9 cellular contexts compared by ENCODE assay signal in the genomic region with DNA sequence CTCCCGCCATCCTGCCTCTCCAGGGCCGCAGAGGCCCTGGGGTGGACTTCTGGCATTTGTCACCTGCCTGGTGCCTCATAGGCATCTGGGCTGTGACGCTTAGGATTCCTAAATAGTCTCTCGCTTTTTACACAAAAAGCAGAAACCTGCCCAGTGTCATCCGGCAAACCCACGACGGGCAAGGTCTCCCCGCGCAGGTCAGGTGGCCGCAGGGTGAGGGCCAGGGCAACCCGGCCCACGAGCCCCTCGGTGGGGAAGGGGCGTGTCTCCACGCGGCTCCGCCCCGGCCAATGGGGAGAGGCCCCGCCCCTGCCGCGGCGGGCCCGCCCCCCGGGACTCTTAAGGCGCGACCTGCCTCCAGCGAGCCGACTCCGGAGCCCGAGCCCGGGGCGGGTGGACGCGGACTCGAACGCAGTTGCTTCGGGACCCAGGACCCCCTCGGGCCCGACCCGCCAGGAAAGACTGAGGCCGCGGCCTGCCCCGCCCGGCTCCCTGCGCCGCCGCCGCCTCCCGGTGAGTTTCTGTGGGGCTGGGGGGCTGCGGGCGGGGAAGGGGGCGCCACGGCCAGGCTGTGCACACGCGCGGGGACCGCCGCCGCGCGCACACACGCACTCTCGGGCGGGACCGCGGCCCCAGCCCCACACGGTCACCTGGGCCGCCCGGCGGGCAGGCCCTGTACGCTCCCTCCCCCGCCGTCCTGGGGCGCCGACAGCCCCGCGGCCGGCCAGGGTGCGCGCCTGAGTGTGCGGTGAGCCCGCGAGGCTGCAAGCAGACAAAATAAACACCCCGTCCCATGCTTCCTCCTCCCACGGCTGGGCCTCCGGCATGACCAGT. TPM values are rescaled to one million over a fixed set of nuclear protein-coding genes. Genes with fewer than 3 reads are reported as not detected.
DNase-seq lines count a peak whose midpoint lies in the region; ATAC-seq and TF ChIP-seq lines count a peak whose summit lies in the region.
"Had no signal": no experiment of that assay in that cellular context is flagged by ENCODE, and none has a peak within 500 bp of the region (broad histone marks: within the 10 kb centered on the region; RNA-seq: fewer than 3 reads in every experiment).

TSS of gene VASN (plus strand) at position 368 of the 834 bp plus-strand sequence. CDS start 9,030 bp downstream, outside the sequence.

- DNase-seq in DMS153 (lab: John Stamatoyannopoulos, UW) (peak; percentile 11), adrenal gland (peak; percentile 76 to 87 (median 82)), left ventricle myocardium superior (peak; percentile 91), progenitor cell of endocrine pancreas (ENCODE audit: low spot score, unreplicated experiment) (peak; percentile 76), upper lobe of left lung (peak; percentile 87 to 97), UCSD-AML1 (lab: John Stamatoyannopoulos, UW; ENCODE audit: unreplicated experiment) (no peak)

- no peak within 1 kb of the TSS for H3K27ac Mint-ChIP-seq in T-helper 1 cell treated with Interleukin-12 subunit alpha and Interleukin-12 subunit beta and Interleukin-4 antibody, amounts not matched to agents 30 μg/mL and 1 μg/mL, for 36 hours
- H3K27ac Mint-ChIP-seq in progenitor cell of endocrine pancreas: peak within 1 kb of the TSS; percentile 67

- peaks cover 4% of the 10 kb centered on the region for H3K4me1 Mint-ChIP-seq in T-helper 1 cell treated with Interleukin-12 subunit alpha and Interleukin-12 subunit beta and Interleukin-4 antibody, amounts not matched to agents 30 μg/mL and 1 μg/mL, for 36 hours (ENCODE audit: low read depth)
- peaks cover 13% of the 10 kb centered on the region for H3K4me1 Mint-ChIP-seq in progenitor cell of endocrine pancreas (ENCODE audit: low read depth)

- TF ChIP-seq POLR2A in adrenal gland (IDR thresholded peaks at IDR 0.05) (peak; percentile 92 to 93), upper lobe of left lung (IDR thresholded peaks at IDR 0.05) (peak; percentile 14 to 98 (median 90))

- H3K36me3 Mint-ChIP-seq in T-helper 1 cell treated with Interleukin-12 subunit alpha and Interleukin-12 subunit beta and Interleukin-4 antibody, amounts not matched to agents 30 μg/mL and 1 μg/mL, for 36 hours (ENCODE audit: low read depth): no peaks in the 10 kb centered on the region
- H3K36me3 Mint-ChIP-seq in progenitor cell of endocrine pancreas (ENCODE audit: insufficient read depth): no peaks in the 10 kb centered on the region

- H3K9me3 Mint-ChIP-seq in T-helper 1 cell treated with Interleukin-12 subunit alpha and Interleukin-12 subunit beta and Interleukin-4 antibody, amounts not matched to agents 30 μg/mL and 1 μg/mL, for 36 hours: no peaks in the 10 kb centered on the region
- H3K9me3 Mint-ChIP-seq in progenitor cell of endocrine pancreas (ENCODE audit: low read depth): no peaks in the 10 kb centered on the region

- intact Hi-C loops in adrenal gland (cut with DNase I) (no loop called here), left ventricle myocardium superior (cut with micrococcal nuclease) (no loop called here)

- H3K4me1 ChIP-seq in adrenal gland (replicated peaks in 1 of 2): peaks cover 32 to 61% of the 10 kb centered on the region in 2 donors
- peaks cover 67 to 89% (median 78%) of the 10 kb centered on the region in 4 donors for H3K4me1 ChIP-seq in upper lobe of left lung

- peak; percentile 77 for ATAC-seq in HG02642 (IDR thresholded peaks at IDR 0.05; ENCODE audit: poor library complexity, unreplicated experiment)
- ATAC-seq in left ventricle myocardium superior: peak; percentile 78
- peak; percentile 58 to 82 for ATAC-seq in upper lobe of left lung (ENCODE audit: low FRiP score in 2 of 2)

- H3K27me3 ChIP-seq in adrenal gland: no peaks in the 10 kb centered on the region
- no peaks in the 10 kb centered on the region for H3K27me3 ChIP-seq in upper lobe of left lung

- peak within 1 kb of the TSS; percentile 34 for H3K4me3 Mint-ChIP-seq in T-helper 1 cell treated with Interleukin-12 subunit alpha and Interleukin-12 subunit beta and Interleukin-4 antibody, amounts not matched to agents 30 μg/mL and 1 μg/mL, for 36 hours
- H3K4me3 Mint-ChIP-seq in progenitor cell of endocrine pancreas (ENCODE audit: low read depth): peak within 1 kb of the TSS; percentile 75

- H3K36me3 ChIP-seq in adrenal gland (replicated peaks in 1 of 2) (no peaks in the 10 kb centered on the region), upper lobe of left lung (no peaks in the 10 kb centered on the region)

- peak within 1 kb of the TSS in 4 of 5 donors; percentile 37 to 90 (median 68) for H3K27ac ChIP-seq in adrenal gland
- peak within 1 kb of the TSS; percentile 82 to 92 (median 85) for H3K27ac ChIP-seq in upper lobe of left lung

- no peaks in the 10 kb centered on the region for H3K27me3 Mint-ChIP-seq in T-helper 1 cell treated with Interleukin-12 subunit alpha and Interleukin-12 subunit beta and Interleukin-4 antibody, amounts not matched to agents 30 μg/mL and 1 μg/mL, for 36 hours (ENCODE audit: low read depth)
- H3K27me3 Mint-ChIP-seq in progenitor cell of endocrine pancreas: no peaks in the 10 kb centered on the region

- WGBS in adrenal gland, 4 donors: 1 to 28% (median 7%) methylated on average over 4 to 85 of the region's 86 CpGs
- 3 to 31% methylated on average over 2 to 77 of the region's 86 CpGs for WGBS in upper lobe of left lung, 2 donors

- peak within 1 kb of the TSS in 3 of 4 donors; percentile 29 to 60 (median 42) for H3K4me3 ChIP-seq in adrenal gland
- peak within 1 kb of the TSS; percentile 29 to 93 (median 66) for H3K4me3 ChIP-seq in upper lobe of left lung

- peak in 1 of 4 donors; percentile 45 for TF ChIP-seq EP300 in upper lobe of left lung (IDR thresholded peaks at IDR 0.05)

- no peaks in the 10 kb centered on the region for H3K9me3 ChIP-seq in adrenal gland (replicated peaks in 1 of 3)
- no peaks in the 10 kb centered on the region for H3K9me3 ChIP-seq in upper lobe of left lung

- TF ChIP-seq CTCF in adrenal gland (IDR thresholded peaks at IDR 0.05) (no peak), progenitor cell of endocrine pancreas (IDR thresholded peaks at IDR 0.05; ENCODE audit: unreplicated experiment) (no peak), upper lobe of left lung (IDR thresholded peaks at IDR 0.05) (no peak)

RNA-seq across cellular contexts. Expression of gene VASN, which starts in this region (rescaled TPM):
- total RNA-seq in adrenal gland (10 to 100 TPM; 16.1 to 44.7 (median 27.4) TPM), left ventricle myocardium superior (4.3 TPM), progenitor cell of endocrine pancreas (3.8 and 4.0 TPM in 2 replicates), upper lobe of left lung (10 to 100 TPM; 11.4 to 40.6 (median 30.2) TPM)
- 10 to 100 TPM in 2 of 3 donors, under 1 TPM in 1; 0.77 to 23.9 (median 15.5) TPM for polyA plus RNA-seq in adrenal gland
- total RNA-seq: T-helper 2 cell treated with Interferon-gamma antibody and Interleukin-4, amounts not matched to agents 100 ng/mL and 5 ng/mL, for 36 hours had no signal
